ENCODE assay signal across 11 cellular contexts in the genomic region with DNA sequence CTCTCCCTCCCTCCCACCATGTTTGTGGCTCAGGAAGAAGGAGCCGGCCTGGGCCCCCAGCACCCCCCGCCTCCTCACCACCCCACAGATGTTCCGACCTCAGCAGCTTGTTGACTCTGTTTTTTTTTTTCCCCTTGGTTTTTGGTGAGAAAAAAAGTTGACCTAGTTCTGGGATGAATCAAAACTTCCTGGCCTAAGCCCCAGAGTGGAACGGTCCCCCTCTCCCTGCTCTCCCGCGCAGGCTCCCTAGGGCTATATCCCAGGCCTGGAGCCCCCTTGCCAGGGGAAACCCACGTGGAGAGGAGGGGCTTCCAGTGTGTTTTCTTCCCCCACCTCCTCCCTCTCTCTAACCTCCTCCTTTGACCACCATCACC. TPM values are rescaled to one million over a fixed set of nuclear protein-coding genes. Genes with fewer than 3 reads are reported as not detected.
DNase-seq lines count a peak whose midpoint lies in the region; ATAC-seq and TF ChIP-seq lines count a peak whose summit lies in the region.
"Had no signal": no experiment of that assay in that cellular context is flagged by ENCODE, and none has a peak within 500 bp of the region (broad histone marks: within the 10 kb centered on the region; RNA-seq: fewer than 3 reads in every experiment).

No MANE protein-coding gene starts in this region.

- H3K27me3 ChIP-seq in CD4-positive, alpha-beta T cell (ENCODE audit: control insufficient read depth, insufficient read depth, low read length) = peaks cover 60% of the 10 kb centered on the region

- no peak overlapping the region for H3K27ac Mint-ChIP-seq in CD4-positive, alpha-beta T cell
- H3K27ac Mint-ChIP-seq in T-helper 17 cell = peak overlapping the region; percentile 49

- POLR2A ChIA-PET in CD4-positive, alpha-beta T cell (lab: Charles Lee) = no interaction called here

- peaks cover 76% of the 10 kb centered on the region for H3K27me3 Mint-ChIP-seq in CD4-positive, alpha-beta T cell
- H3K27me3 Mint-ChIP-seq in T-helper 17 cell = peaks cover 12% of the 10 kb centered on the region

- H3K4me1 Mint-ChIP-seq in CD4-positive, alpha-beta T cell (ENCODE audit: low read depth) = peaks cover 17% of the 10 kb centered on the region
- H3K4me1 Mint-ChIP-seq in T-helper 17 cell = peaks cover 70% of the 10 kb centered on the region

- peak overlapping the region; percentile 34 for H3K4me3 Mint-ChIP-seq in CD4-positive, alpha-beta T cell
- peak overlapping the region; percentile 93 for H3K4me3 Mint-ChIP-seq in T-helper 17 cell

- DNase-seq in CD4-positive, alpha-beta T cell = no peak
- no peak for DNase-seq in T-helper 17 cell
- peak; percentile 16 for DNase-seq in fibroblast of the conjunctiva (ENCODE audit: low read depth)
- peak; percentile 70 for DNase-seq in sciatic nerve (ENCODE audit: low spot score)
- DNase-seq in left lobe of liver (ENCODE audit: low spot score) = no peak
- DNase-seq in activated effector memory CD4-positive, alpha-beta T cell treated with anti-CD3 and anti-CD28 coated beads, Interleukin-2, amount 50 U/mL, for 16 hours = no peak
- no peak for DNase-seq in foreskin melanocyte
- DNase-seq: cortex of kidney, DMS79 treated with DMSO at 0.1 percent for 48 hours, KBM-7 had no signal

- CTCF ChIA-PET in CD4-positive, alpha-beta T cell (lab: Charles Lee) = no interaction called here

- intact Hi-C loops in CD4-positive, alpha-beta T cell (cut with DNase I, micrococcal nuclease) = no loop called here
- intact Hi-C loops in sciatic nerve (cut with DNase I) = no loop called here

- H3K9me3 Mint-ChIP-seq in CD4-positive, alpha-beta T cell = no peaks in the 10 kb centered on the region

- H3K36me3 Mint-ChIP-seq in CD4-positive, alpha-beta T cell (ENCODE audit: low read depth) = no peaks in the 10 kb centered on the region
- H3K36me3 Mint-ChIP-seq in T-helper 17 cell (ENCODE audit: low read depth) = peaks cover 18% of the 10 kb centered on the region

- TF ChIP-seq CTCF in CD4-positive, alpha-beta T cell (IDR thresholded peaks at IDR 0.05) = no peak

- no peak for ATAC-seq in CD4-positive, alpha-beta T cell (ENCODE audit: poor library complexity)
- ATAC-seq in T-helper 17 cell (peak; percentile 60), sciatic nerve (peak; percentile 53), left lobe of liver (no peak)
- no peak for ATAC-seq in activated CD4-positive, CD25-positive, alpha-beta regulatory T cell treated with anti-CD3 and anti-CD28 coated beads, Interleukin-2, amount 50 U/mL, for 24 hours

- H3K27ac ChIP-seq in CD4-positive, alpha-beta T cell (ENCODE audit: low read depth, low read length) = no peak overlapping the region

- H3K9me3 ChIP-seq in CD4-positive, alpha-beta T cell (ENCODE audit: control insufficient read depth, low read length) = no peaks in the 10 kb centered on the region
- no peaks in the 10 kb centered on the region for H3K9me3 ChIP-seq in T-helper 17 cell (ENCODE audit: control insufficient read depth, low read length, poor library complexity, severe bottlenecking)

RNA-seq across cellular contexts. Expression of gene COL5A3, which starts 4.0 kb away (rescaled TPM):
- 1 to 10 TPM; 4.4 to 5.2 TPM for total RNA-seq in CD4-positive, alpha-beta T cell
- total RNA-seq in T-helper 17 cell (10 to 100 TPM; 50.0 to 52.1 TPM), sciatic nerve (47.5 TPM), left lobe of liver (24.3 TPM)

RNA-seq across cellular contexts. Expression of gene RDH8, which starts 7.0 kb away (rescaled TPM):
- not detected for total RNA-seq in CD4-positive, alpha-beta T cell
- total RNA-seq in T-helper 17 cell (not detected), sciatic nerve (not detected), left lobe of liver (not detected)

Comparison
In these comparisons a context has a peak if more than half of its experiments do, and no peak if none do; other contexts are left out.
1. ATAC-seq: peak in T-helper 17 cell (single experiment) and sciatic nerve (single experiment); none in CD4-positive, alpha-beta T cell (single experiment), activated CD4-positive, CD25-positive, alpha-beta regulatory T cell treated with anti-CD3 and anti-CD28 coated beads, Interleukin-2, amount 50 U/mL, for 24 hours (0 of 2) and left lobe of liver (single experiment).
2. DNase-seq: peak in fibroblast of the conjunctiva (single experiment) and sciatic nerve (single experiment); none in CD4-positive, alpha-beta T cell (0 of 10), T-helper 17 cell (0 of 3), left lobe of liver (single experiment), activated effector memory CD4-positive, alpha-beta T cell treated with anti-CD3 and anti-CD28 coated beads, Interleukin-2, amount 50 U/mL, for 16 hours (single experiment) and foreskin melanocyte (single experiment).